ENCODE assay signal across 27 cellular contexts in genomic region chr3:26090589-26090988, GRCh38.
"Had no signal": no experiment of that assay in that cellular context is flagged by ENCODE, and none has a peak within 500 bp of the region (broad histone marks: within the 10 kb centered on the region; RNA-seq: fewer than 3 reads in every experiment).

No MANE protein-coding gene starts in this region.

- DNase-seq: activated B cell treated with CpG ODN at 0.5 μM for 24 hours; activated CD4-positive, alpha-beta T cell treated with anti-CD3 and anti-CD28 coated beads for 48 hours; activated CD4-positive, alpha-beta T cell treated with anti-CD3 and anti-CD28 coated beads, Interleukin-2, amount 50 U/mL, for 1 hour; activated CD4-positive, alpha-beta T cell treated with anti-CD3 and anti-CD28 coated beads, Interleukin-2, amount 50 U/mL, for 48 hours; activated CD8-positive, alpha-beta memory T cell treated with anti-CD3 and anti-CD28 coated beads for 24 hours; activated CD8-positive, alpha-beta T cell treated with anti-CD3 and anti-CD28 coated beads for 36 hours; activated effector memory CD4-positive, alpha-beta T cell treated with Interleukin-2 at 50 U/mL for 16 hours; activated gamma-delta T cell treated with Interleukin-2 at 50 U/mL for 16 hours; activated naive CD4-positive, alpha-beta T cell treated with anti-CD3 and anti-CD28 coated beads, Interleukin-2, amount 50 U/mL, for 16 hours; activated naive CD4-positive, alpha-beta T cell treated with Interleukin-2 at 50 U/mL for 16 hours; activated T-cell treated with anti-CD3 and anti-CD28 coated beads, Interleukin-2, amount 50 U/mL, for 4 hours; amniotic stem cell; anterior cingulate cortex; brain microvascular endothelial cell; cortex of kidney; dermis blood vessel endothelial cell; effector CD4-positive, alpha-beta T cell; effector memory CD8-positive, alpha-beta T cell; erythroblast; foreskin keratinocyte; gastrocnemius medialis; glutamatergic neuron; heart left ventricle; T-helper 2 cell; WERI-Rb-1 had no signal

- ATAC-seq: activated CD4-positive, CD25-positive, alpha-beta regulatory T cell treated with anti-CD3 and anti-CD28 coated beads, Interleukin-2, amount 50 U/mL, for 24 hours; activated CD8-positive, alpha-beta T cell treated with anti-CD3 and anti-CD28 coated beads for 36 hours; activated T-cell treated with anti-CD3 and anti-CD28 coated beads, Interleukin-2, amount 50 U/mL, for 4 hours; activated T-helper 17 cell treated with anti-CD3 and anti-CD28 coated beads, Interleukin-2, amount 50 U/mL, for 72 hours; effector memory CD8-positive, alpha-beta T cell; foreskin keratinocyte had no signal
